Comparison of ENCODE assay signal across 8 cellular contexts in the genomic region with DNA sequence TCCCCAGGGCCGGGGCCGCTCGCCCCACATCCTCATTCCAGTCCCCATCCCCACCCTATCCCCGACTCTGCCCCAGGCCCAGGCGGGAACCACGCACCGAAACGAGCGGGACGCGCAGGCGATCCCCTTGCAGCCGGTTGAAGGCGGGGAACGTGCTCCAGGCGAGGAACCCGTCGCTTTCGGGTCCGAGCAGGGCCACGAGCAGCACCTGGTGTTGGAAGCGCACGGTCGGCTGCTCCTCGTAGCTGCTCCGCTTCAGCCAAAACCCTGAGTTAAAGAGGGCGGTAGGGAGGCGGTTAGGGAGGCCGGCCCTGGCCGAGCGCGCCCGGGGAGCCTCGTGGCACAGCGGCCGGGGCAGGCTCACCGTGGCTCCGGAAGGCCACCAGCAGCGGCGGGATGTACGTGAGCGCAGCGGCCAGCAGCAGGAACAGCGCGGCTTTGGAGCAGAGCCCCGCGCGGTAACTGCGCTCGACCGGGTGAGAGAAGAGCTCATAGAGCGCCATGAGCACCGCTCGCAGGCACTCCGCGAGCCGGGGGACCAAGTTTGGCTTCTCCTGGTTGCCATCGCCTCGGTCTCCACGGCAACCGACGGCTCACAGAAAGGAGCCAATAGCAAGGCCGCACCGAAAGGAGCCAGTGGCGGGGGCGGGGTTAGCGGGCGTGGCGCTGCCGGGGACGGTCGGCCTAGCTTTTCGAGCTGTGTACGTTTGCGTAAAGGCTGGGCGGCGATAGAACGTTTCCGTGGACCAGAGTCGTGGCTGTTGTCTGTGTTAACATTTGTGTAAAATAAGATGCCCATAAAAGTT. TPM values are rescaled to one million over a fixed set of nuclear protein-coding genes. Genes with fewer than 3 reads are reported as not detected.
DNase-seq lines count a peak whose midpoint lies in the region; ATAC-seq and TF ChIP-seq lines count a peak whose summit lies in the region.

A gene with protein sequence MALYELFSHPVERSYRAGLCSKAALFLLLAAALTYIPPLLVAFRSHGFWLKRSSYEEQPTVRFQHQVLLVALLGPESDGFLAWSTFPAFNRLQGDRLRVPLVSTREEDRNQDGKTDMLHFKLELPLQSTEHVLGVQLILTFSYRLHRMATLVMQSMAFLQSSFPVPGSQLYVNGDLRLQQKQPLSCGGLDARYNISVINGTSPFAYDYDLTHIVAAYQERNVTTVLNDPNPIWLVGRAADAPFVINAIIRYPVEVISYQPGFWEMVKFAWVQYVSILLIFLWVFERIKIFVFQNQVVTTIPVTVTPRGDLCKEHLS (minus strand): TSS at position 546 of the 806 bp plus-strand sequence. CDS start 43 bp downstream, at position 503.

- H3K4me1 ChIP-seq in hepatocyte (ENCODE audit: insufficient read depth) = no peaks in the 10 kb centered on the region

- H3K4me3 ChIP-seq in astrocyte of the cerebellum (ENCODE audit: low read depth, low read length) (peak within 1 kb of the TSS; percentile 65), hepatocyte (peak within 1 kb of the TSS; percentile 81)

- H3K9me3 ChIP-seq in hepatocyte (ENCODE audit: low read depth) = no peaks in the 10 kb centered on the region

- in situ Hi-C loops in astrocyte of the cerebellum (cut with HindIII; ENCODE audit: low sequenced_read_pairs) = no loop called here

- H3K27me3 ChIP-seq in hepatocyte = no peaks in the 10 kb centered on the region

- WGBS in hepatocyte (ENCODE audit: low lambda C conversion rate, missing lambda C conversion rate) = 1% methylated on average over 75 of the region's 80 CpGs

- H3K27ac ChIP-seq in hepatocyte = peak within 1 kb of the TSS; percentile 79

- peak within 1 kb of the TSS; percentile 94 for H3K4me2 ChIP-seq in hepatocyte

- H4K20me1 ChIP-seq in hepatocyte (ENCODE audit: insufficient read depth, poor library complexity, severe bottlenecking) = no peaks in the 10 kb centered on the region

- DNase-seq in NCI-H146 (lab: John Stamatoyannopoulos, UW) = peak; percentile 92
- peak; percentile 95 for DNase-seq in T-helper 22 cell (ENCODE audit: low read depth)
- DNase-seq in astrocyte of the cerebellum (ENCODE audit: low read depth) = peak; percentile 74
- peak; percentile 96 for DNase-seq in hepatocyte (ENCODE audit: low spot score)
- DNase-seq in renal cortical epithelial cell (ENCODE audit: low read depth) = peak; percentile 84
- no peak for DNase-seq in cortex of kidney (lab: John Stamatoyannopoulos, UW)

- ATAC-seq in GM18498 (IDR thresholded peaks at IDR 0.05; ENCODE audit: unreplicated experiment) (peak; percentile 98), HG02852 (IDR thresholded peaks at IDR 0.05; ENCODE audit: unreplicated experiment) (peak; percentile 95)

- H3K79me2 ChIP-seq in hepatocyte = no peaks in the 10 kb centered on the region

- H2AFZ ChIP-seq in hepatocyte = peak within 1 kb of the TSS; percentile 77

- H3K9me2 ChIP-seq in hepatocyte (replicated peaks; ENCODE audit: insufficient read depth) = no peaks in the 10 kb centered on the region

- TF ChIP-seq CTCF in astrocyte of the cerebellum (IDR thresholded peaks at IDR 0.05; ENCODE audit: low read depth, low read length, missing control alignments) = no peak
- TF ChIP-seq CTCF in hepatocyte (IDR thresholded peaks at IDR 0.05; ENCODE audit: poor library complexity) = no peak

- no peaks in the 10 kb centered on the region for H3K36me3 ChIP-seq in hepatocyte (replicated peaks; ENCODE audit: insufficient read depth, low read depth)

RNA-seq across cellular contexts. Expression of the gene that starts here (rescaled TPM):
- total RNA-seq in hepatocyte (5.4 and 14.2 TPM in 2 replicates), renal cortical epithelial cell (9.7 and 18.3 TPM in 2 replicates)
- 3.5 and 7.1 TPM in 2 replicates for polyA plus RNA-seq in hepatocyte
